1 cellular context compared by ENCODE assay signal in the genomic region with DNA sequence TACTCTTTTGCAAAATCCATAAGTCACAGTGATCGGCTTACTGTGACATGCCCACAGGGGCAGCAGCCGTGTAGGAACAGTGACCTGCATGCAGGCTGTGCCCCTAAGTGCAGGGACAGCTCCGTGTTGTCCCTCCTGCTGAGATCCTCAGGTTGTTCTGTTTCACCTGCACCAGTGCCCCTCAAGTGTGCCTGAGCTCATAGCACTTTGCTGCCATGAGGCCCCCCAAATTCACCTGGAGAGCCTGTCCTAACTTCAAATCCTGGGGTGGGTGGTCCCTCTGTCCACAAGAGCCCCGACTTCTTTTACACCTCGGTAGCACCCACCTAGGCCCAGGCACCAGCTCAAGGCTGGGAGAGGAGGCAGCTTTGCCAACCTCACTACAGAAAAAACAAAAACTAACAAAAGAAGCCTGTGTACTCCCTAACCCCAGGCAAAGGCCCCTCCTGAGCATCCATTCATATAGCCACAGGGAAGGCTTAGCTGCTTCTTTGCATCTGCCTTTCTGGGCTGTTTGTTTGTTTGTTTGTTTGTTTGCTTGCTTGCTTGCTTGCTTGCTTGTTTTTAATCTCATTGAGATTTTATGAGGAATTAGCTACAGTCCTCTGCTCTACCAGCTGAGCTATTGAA.
TF ChIP-seq lines count a peak whose summit lies in the region.

No MANE protein-coding gene starts in this region.

TF ChIP-seq in WTC11, 78 proteins besides CTCF, POLR2A, EP300 and RAD21 (continued from another document):
- TF ChIP-seq, protein P1, sequence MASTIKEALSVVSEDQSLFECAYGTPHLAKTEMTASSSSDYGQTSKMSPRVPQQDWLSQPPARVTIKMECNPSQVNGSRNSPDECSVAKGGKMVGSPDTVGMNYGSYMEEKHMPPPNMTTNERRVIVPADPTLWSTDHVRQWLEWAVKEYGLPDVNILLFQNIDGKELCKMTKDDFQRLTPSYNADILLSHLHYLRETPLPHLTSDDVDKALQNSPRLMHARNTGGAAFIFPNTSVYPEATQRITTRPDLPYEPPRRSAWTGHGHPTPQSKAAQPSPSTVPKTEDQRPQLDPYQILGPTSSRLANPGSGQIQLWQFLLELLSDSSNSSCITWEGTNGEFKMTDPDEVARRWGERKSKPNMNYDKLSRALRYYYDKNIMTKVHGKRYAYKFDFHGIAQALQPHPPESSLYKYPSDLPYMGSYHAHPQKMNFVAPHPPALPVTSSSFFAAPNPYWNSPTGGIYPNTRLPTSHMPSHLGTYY (CRISPR knock-in tag; IDR thresholded peaks at IDR 0.05), result no peak
- TF ChIP-seq NR1H2 (CRISPR knock-in tag; IDR thresholded peaks at IDR 0.05), result no peak
TF ChIP-seq in WTC11: peak in this region for 0.
